Comparison of ENCODE assay signal across 1 cellular context in the genomic region with DNA sequence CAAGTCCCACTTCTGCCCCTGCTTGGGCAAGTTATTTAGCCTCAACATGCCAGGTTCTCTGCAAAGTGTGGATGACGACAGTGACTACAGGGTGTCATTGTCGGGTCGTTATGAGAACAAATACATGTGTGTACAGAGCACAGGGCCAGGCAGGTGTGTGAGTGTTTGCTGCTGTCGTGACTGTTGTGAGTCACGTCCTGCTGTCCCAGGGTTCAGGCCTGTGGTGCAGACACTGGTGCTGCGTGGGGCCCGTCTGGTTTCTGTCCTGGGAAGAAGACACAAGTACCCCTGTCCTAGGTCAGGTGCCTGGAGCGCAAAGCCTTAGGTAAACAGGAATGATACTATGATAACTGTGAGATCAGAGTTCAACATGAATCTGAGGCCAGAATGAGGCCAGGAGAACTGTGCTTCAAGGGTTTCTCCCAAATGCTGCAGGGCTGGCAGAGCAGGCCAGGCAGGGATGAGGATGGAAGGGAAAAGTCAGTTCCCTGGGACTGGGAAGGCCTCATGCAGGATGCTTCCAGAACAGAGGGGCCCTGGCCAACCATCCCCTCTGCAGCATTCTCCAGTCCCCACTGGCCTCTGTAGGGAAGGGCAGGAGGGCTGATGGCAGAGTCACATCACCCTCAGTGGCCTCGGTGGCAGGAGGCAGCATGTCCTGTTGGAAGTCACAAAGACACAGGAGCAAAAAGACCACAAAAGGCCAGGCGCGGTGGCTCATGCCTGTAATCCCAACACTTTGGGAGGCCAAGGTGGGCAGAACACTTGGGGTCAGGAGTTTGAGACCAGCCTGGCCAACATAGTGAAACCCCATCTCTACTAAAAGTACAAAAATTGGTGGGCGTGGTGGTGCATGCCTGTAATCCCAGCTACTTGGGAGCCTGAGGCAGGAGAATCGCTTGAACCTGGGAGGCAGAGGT.
TF ChIP-seq lines count a peak whose summit lies in the region.

No MANE protein-coding gene starts in this region.

TF ChIP-seq in HepG2, 621 proteins besides CTCF, POLR2A, EP300 and RAD21 (continued from another document and continues in another):
- TF ChIP-seq, protein P1, sequence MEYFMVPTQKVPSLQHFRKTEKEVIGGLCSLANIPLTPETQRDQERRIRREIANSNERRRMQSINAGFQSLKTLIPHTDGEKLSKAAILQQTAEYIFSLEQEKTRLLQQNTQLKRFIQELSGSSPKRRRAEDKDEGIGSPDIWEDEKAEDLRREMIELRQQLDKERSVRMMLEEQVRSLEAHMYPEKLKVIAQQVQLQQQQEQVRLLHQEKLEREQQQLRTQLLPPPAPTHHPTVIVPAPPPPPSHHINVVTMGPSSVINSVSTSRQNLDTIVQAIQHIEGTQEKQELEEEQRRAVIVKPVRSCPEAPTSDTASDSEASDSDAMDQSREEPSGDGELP (IDR thresholded peaks at IDR 0.05; ENCODE audit: borderline replicate concordance, low read depth) = peak; percentile 73; the same call in 1 of the 2 replicates
- TF ChIP-seq NR2F1 (CRISPR knock-in tag; IDR thresholded peaks at IDR 0.05) (peak; percentile 74 to 84), ZNF615 (CRISPR knock-in tag; IDR thresholded peaks at IDR 0.05; ENCODE audit: borderline replicate concordance) (no peak), ZSCAN22 (CRISPR knock-in tag; IDR thresholded peaks at IDR 0.05) (no peak), HCFC1 (IDR thresholded peaks at IDR 0.05; ENCODE audit: low read depth, low read length) (no peak), ZFX (CRISPR knock-in tag; IDR thresholded peaks at IDR 0.05; ENCODE audit: low read depth) (peak; percentile 94), TARDBP (CRISPR knock-in tag; IDR thresholded peaks at IDR 0.05) (peak; percentile 96), RORA (CRISPR knock-in tag; IDR thresholded peaks at IDR 0.05) (no peak), ZNF556 (CRISPR knock-in tag; IDR thresholded peaks at IDR 0.05; ENCODE audit: borderline replicate concordance) (peak; percentile 46; the same call in 1 of the 2 replicates), TBX3 (IDR thresholded peaks at IDR 0.05; ENCODE audit: borderline replicate concordance) (peak; percentile 56), ZNF331 (CRISPR knock-in tag; IDR thresholded peaks at IDR 0.05) (peak; percentile 59), IRX3 (CRISPR knock-in tag; IDR thresholded peaks at IDR 0.05; ENCODE audit: borderline replicate concordance, low read depth) (0 out of 2 replicates have a peak, but pooled peaks have one; percentile 47), ZNF878 (CRISPR knock-in tag; IDR thresholded peaks at IDR 0.05) (peak; percentile 71; the same call in 1 of the 2 replicates), ATF7 (IDR thresholded peaks at IDR 0.05) (peak; percentile 48; the same call in 1 of the 2 replicates), ATF7 (CRISPR knock-in tag; IDR thresholded peaks at IDR 0.05) (0 out of 2 replicates have a peak, but pooled peaks have one; percentile 34), NR1H2 (CRISPR knock-in tag; IDR thresholded peaks at IDR 0.05; ENCODE audit: borderline replicate concordance, low read depth) (no peak; the same call in 1 of the 2 replicates), FOXJ3 (CRISPR knock-in tag; IDR thresholded peaks at IDR 0.05; ENCODE audit: borderline replicate concordance) (peak; percentile 77; the same call in 1 of the 2 replicates), WIZ (CRISPR knock-in tag; IDR thresholded peaks at IDR 0.05) (no peak), KDM6A (CRISPR knock-in tag; IDR thresholded peaks at IDR 0.05; ENCODE audit: low read depth) (peak; percentile 96), RFXAP (CRISPR knock-in tag; IDR thresholded peaks at IDR 0.05; ENCODE audit: borderline replicate concordance) (no peak), ETV5 (CRISPR knock-in tag; IDR thresholded peaks at IDR 0.05; ENCODE audit: borderline replicate concordance) (peak; percentile 85), POLR2G (IDR thresholded peaks at IDR 0.05; ENCODE audit: low read depth, low read length) (peak; percentile 75), KMT2A (CRISPR knock-in tag; IDR thresholded peaks at IDR 0.05) (peak; percentile 64), ARNTL (CRISPR knock-in tag; IDR thresholded peaks at IDR 0.05) (peak; percentile 94), SNAI1 (CRISPR knock-in tag; IDR thresholded peaks at IDR 0.05; ENCODE audit: borderline replicate concordance) (no peak), ZNF768 (CRISPR knock-in tag; IDR thresholded peaks at IDR 0.05) (peak; percentile 21; the same call in 1 of the 2 replicates), SIN3A (IDR thresholded peaks at IDR 0.05; ENCODE audit: borderline replicate concordance, low read depth, low read length) (peak; percentile 77; the same call in 1 of the 2 replicates)
- TF ChIP-seq, protein P2, sequence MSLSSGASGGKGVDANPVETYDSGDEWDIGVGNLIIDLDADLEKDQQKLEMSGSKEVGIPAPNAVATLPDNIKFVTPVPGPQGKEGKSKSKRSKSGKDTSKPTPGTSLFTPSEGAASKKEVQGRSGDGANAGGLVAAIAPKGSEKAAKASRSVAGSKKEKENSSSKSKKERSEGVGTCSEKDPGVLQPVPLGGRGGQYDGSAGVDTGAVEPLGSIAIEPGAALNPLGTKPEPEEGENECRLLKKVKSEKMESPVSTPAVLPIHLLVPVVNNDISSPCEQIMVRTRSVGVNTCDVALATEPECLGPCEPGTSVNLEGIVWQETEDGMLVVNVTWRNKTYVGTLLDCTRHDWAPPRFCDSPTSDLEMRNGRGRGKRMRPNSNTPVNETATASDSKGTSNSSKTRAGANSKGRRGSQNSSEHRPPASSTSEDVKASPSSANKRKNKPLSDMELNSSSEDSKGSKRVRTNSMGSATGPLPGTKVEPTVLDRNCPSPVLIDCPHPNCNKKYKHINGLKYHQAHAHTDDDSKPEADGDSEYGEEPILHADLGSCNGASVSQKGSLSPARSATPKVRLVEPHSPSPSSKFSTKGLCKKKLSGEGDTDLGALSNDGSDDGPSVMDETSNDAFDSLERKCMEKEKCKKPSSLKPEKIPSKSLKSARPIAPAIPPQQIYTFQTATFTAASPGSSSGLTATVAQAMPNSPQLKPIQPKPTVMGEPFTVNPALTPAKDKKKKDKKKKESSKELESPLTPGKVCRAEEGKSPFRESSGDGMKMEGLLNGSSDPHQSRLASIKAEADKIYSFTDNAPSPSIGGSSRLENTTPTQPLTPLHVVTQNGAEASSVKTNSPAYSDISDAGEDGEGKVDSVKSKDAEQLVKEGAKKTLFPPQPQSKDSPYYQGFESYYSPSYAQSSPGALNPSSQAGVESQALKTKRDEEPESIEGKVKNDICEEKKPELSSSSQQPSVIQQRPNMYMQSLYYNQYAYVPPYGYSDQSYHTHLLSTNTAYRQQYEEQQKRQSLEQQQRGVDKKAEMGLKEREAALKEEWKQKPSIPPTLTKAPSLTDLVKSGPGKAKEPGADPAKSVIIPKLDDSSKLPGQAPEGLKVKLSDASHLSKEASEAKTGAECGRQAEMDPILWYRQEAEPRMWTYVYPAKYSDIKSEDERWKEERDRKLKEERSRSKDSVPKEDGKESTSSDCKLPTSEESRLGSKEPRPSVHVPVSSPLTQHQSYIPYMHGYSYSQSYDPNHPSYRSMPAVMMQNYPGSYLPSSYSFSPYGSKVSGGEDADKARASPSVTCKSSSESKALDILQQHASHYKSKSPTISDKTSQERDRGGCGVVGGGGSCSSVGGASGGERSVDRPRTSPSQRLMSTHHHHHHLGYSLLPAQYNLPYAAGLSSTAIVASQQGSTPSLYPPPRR (CRISPR knock-in tag; IDR thresholded peaks at IDR 0.05; ENCODE audit: borderline replicate concordance) = peak; percentile 94
- TF ChIP-seq, protein P3, sequence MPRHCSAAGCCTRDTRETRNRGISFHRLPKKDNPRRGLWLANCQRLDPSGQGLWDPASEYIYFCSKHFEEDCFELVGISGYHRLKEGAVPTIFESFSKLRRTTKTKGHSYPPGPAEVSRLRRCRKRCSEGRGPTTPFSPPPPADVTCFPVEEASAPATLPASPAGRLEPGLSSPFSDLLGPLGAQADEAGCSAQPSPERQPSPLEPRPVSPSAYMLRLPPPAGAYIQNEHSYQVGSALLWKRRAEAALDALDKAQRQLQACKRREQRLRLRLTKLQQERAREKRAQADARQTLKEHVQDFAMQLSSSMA (CRISPR knock-in tag; IDR thresholded peaks at IDR 0.05) = peak; percentile 69; the same call in 1 of the 2 replicates
- TF ChIP-seq, protein P4, sequence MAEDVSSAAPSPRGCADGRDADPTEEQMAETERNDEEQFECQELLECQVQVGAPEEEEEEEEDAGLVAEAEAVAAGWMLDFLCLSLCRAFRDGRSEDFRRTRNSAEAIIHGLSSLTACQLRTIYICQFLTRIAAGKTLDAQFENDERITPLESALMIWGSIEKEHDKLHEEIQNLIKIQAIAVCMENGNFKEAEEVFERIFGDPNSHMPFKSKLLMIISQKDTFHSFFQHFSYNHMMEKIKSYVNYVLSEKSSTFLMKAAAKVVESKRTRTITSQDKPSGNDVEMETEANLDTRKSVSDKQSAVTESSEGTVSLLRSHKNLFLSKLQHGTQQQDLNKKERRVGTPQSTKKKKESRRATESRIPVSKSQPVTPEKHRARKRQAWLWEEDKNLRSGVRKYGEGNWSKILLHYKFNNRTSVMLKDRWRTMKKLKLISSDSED (CRISPR knock-in tag; IDR thresholded peaks at IDR 0.05) = no peak
- TF ChIP-seq, protein P5, sequence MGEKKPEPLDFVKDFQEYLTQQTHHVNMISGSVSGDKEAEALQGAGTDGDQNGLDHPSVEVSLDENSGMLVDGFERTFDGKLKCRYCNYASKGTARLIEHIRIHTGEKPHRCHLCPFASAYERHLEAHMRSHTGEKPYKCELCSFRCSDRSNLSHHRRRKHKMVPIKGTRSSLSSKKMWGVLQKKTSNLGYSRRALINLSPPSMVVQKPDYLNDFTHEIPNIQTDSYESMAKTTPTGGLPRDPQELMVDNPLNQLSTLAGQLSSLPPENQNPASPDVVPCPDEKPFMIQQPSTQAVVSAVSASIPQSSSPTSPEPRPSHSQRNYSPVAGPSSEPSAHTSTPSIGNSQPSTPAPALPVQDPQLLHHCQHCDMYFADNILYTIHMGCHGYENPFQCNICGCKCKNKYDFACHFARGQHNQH (CRISPR knock-in tag; IDR thresholded peaks at IDR 0.05) = peak; percentile 98; the same call in 1 of the 2 replicates
- TF ChIP-seq, protein P6, sequence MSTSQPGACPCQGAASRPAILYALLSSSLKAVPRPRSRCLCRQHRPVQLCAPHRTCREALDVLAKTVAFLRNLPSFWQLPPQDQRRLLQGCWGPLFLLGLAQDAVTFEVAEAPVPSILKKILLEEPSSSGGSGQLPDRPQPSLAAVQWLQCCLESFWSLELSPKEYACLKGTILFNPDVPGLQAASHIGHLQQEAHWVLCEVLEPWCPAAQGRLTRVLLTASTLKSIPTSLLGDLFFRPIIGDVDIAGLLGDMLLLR (CRISPR knock-in tag; IDR thresholded peaks at IDR 0.05) = no peak
- TF ChIP-seq, protein P7, sequence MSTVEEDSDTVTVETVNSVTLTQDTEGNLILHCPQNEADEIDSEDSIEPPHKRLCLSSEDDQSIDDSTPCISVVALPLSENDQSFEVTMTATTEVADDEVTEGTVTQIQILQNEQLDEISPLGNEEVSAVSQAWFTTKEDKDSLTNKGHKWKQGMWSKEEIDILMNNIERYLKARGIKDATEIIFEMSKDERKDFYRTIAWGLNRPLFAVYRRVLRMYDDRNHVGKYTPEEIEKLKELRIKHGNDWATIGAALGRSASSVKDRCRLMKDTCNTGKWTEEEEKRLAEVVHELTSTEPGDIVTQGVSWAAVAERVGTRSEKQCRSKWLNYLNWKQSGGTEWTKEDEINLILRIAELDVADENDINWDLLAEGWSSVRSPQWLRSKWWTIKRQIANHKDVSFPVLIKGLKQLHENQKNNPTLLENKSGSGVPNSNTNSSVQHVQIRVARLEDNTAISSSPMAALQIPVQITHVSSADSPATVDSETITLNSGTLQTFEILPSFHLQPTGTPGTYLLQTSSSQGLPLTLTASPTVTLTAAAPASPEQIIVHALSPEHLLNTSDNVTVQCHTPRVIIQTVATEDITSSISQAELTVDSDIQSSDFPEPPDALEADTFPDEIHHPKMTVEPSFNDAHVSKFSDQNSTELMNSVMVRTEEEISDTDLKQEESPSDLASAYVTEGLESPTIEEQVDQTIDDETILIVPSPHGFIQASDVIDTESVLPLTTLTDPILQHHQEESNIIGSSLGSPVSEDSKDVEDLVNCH (CRISPR knock-in tag; IDR thresholded peaks at IDR 0.05) = no peak
- TF ChIP-seq, protein P8, sequence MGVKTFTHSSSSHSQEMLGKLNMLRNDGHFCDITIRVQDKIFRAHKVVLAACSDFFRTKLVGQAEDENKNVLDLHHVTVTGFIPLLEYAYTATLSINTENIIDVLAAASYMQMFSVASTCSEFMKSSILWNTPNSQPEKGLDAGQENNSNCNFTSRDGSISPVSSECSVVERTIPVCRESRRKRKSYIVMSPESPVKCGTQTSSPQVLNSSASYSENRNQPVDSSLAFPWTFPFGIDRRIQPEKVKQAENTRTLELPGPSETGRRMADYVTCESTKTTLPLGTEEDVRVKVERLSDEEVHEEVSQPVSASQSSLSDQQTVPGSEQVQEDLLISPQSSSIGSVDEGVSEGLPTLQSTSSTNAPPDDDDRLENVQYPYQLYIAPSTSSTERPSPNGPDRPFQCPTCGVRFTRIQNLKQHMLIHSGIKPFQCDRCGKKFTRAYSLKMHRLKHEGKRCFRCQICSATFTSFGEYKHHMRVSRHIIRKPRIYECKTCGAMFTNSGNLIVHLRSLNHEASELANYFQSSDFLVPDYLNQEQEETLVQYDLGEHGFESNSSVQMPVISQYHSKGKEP (CRISPR knock-in tag; IDR thresholded peaks at IDR 0.05) = no peak
- TF ChIP-seq, protein P9, sequence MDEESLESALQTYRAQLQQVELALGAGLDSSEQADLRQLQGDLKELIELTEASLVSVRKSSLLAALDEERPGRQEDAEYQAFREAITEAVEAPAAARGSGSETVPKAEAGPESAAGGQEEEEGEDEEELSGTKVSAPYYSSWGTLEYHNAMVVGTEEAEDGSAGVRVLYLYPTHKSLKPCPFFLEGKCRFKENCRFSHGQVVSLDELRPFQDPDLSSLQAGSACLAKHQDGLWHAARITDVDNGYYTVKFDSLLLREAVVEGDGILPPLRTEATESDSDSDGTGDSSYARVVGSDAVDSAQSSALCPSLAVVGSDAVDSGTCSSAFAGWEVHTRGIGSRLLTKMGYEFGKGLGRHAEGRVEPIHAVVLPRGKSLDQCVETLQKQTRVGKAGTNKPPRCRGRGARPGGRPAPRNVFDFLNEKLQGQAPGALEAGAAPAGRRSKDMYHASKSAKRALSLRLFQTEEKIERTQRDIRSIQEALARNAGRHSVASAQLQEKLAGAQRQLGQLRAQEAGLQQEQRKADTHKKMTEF (CRISPR knock-in tag; IDR thresholded peaks at IDR 0.05) = peak; percentile 78; the same call in 1 of the 2 replicates
- TF ChIP-seq, protein P10, sequence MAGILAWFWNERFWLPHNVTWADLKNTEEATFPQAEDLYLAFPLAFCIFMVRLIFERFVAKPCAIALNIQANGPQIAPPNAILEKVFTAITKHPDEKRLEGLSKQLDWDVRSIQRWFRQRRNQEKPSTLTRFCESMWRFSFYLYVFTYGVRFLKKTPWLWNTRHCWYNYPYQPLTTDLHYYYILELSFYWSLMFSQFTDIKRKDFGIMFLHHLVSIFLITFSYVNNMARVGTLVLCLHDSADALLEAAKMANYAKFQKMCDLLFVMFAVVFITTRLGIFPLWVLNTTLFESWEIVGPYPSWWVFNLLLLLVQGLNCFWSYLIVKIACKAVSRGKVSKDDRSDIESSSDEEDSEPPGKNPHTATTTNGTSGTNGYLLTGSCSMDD (CRISPR knock-in tag; IDR thresholded peaks at IDR 0.05) = no peak
- TF ChIP-seq, protein P11, sequence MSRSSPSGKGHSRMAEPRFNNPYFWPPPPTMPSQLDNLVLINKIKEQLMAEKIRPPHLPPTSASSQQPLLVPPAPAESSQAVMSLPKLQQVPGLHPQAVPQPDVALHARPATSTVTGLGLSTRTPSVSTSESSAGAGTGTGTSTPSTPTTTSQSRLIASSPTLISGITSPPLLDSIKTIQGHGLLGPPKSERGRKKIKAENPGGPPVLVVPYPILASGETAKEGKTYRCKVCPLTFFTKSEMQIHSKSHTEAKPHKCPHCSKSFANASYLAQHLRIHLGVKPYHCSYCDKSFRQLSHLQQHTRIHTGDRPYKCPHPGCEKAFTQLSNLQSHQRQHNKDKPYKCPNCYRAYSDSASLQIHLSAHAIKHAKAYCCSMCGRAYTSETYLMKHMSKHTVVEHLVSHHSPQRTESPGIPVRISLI (CRISPR knock-in tag; IDR thresholded peaks at IDR 0.05; ENCODE audit: borderline replicate concordance) = peak; percentile 58; the same call in 1 of the 2 replicates
